In the genomic region with DNA sequence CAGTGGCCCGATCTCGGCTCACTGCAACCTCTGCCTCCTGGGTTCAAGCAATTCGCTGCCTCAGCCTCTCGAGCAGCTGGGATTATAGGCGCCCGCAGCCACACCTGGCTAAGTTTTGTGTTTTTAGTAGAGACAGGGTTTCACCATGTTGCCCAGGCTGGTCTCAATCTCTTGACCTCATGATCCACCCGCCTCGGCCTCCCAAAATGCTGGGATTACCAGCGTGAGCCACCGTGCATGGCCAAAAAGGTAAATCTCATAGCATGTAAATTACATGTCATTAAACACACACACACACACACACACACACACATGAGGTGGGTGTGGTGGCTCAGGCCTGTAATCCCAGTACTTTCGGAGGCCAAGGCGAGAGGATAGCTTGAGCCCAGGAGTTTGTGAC, we compare ENCODE assay signal across 1 cellular context. TPM values are rescaled to one million over a fixed set of nuclear protein-coding genes. Genes with fewer than 3 reads are reported as not detected.
"Had no signal": no experiment of that assay in that cellular context is flagged by ENCODE, and none has a peak within 500 bp of the region (broad histone marks: within the 10 kb centered on the region; RNA-seq: fewer than 3 reads in every experiment).

No MANE protein-coding gene starts in this region.

RNA-seq across cellular contexts. Expression of a gene that starts 53.7 kb away (rescaled TPM):
- total RNA-seq: natural killer cell treated with Interleukin-12 subunit alpha and Interleukin-12 subunit beta and Interleukin-15 and Interleukin-18, amount 100 ng/mL, for 72 hours had no signal
